ENCODE assay signal across 17 cellular contexts in genomic region chr1:117682372-117682771, GRCh38.
DNase-seq lines count a peak whose midpoint lies in the region; ATAC-seq and TF ChIP-seq lines count a peak whose summit lies in the region.
"Had no signal": no experiment of that assay in that cellular context is flagged by ENCODE, and none has a peak within 500 bp of the region (broad histone marks: within the 10 kb centered on the region; RNA-seq: fewer than 3 reads in every experiment).

No MANE protein-coding gene starts in this region.

- H3K36me3 ChIP-seq in right atrium auricular region (no peaks in the 10 kb centered on the region), gastrocnemius medialis (no peaks in the 10 kb centered on the region), aorta (ENCODE audit: control insufficient read depth in 1 of 2, insufficient read depth in 2 of 2, low read length in 1 of 2) (no peaks in the 10 kb centered on the region)

- no peaks in the 10 kb centered on the region for H3K4me1 Mint-ChIP-seq in Calu3 (ENCODE audit: low read depth, unreplicated experiment)

- ATAC-seq in Right ventricle myocardium inferior = peak; percentile 81
- ATAC-seq in gastrocnemius medialis = peak; percentile 68 to 77
- peak; percentile 89 for ATAC-seq in aorta (ENCODE audit: low FRiP score)

- no peak for DNase-seq in Right ventricle myocardium inferior (ENCODE audit: missing footprints)
- no peak for DNase-seq in cardiac septum (ENCODE audit: low spot score)
- peak; percentile 53 for DNase-seq in right atrium auricular region (ENCODE audit: low spot score)
- peak; percentile 89 to 94 for DNase-seq in gastrocnemius medialis
- DNase-seq in aorta = no peak
- DNase-seq in Calu3 = no peak
- DNase-seq in activated gamma-delta T cell (lab: John Stamatoyannopoulos, UW) = no peak
- DNase-seq in GM19240 (ENCODE audit: insufficient read length, low spot score) = no peak
- DNase-seq: CD8-positive, alpha-beta memory T cell; HFFc6; KG1; NCI-H1105; NCI-H1694 treated with DMSO at 0.1 percent for 48 hours; NCI-H345; NCI-H69; NK-92 treated with Interleukin-12 subunit alpha and Interleukin-12 subunit beta, amount 100 ng/mL, for 24 hours had no signal

- no TSS peak for BruUV-seq in Calu3 (replicated peaks; lab: Mats Ljungman, UMichigan)

- intact Hi-C loops in Right ventricle myocardium inferior (cut with DNase I) = no loop called here
- intact Hi-C loops in cardiac septum (cut with DNase I) = no loop called here
- intact Hi-C loops in gastrocnemius medialis (cut with DNase I; ENCODE audit: low total_unique reads) = loop anchor here (5.0 to 10.0 kb wide), 3 partner anchors 140 to 612 kb away; no protein-coding TSS in a partner anchor
- intact Hi-C loops in aorta (cut with DNase I) = loop anchor here (5.0 to 10.0 kb wide), 2 partner anchors 75 to 148 kb away; partner anchors contain the start of gene TENT5C (in 2 of the 2)
- intact Hi-C loops in Calu3 (cut with micrococcal nuclease; ENCODE audit: unreplicated experiment) = no loop called here

- H3K9me3 ChIP-seq in right atrium auricular region (no peaks in the 10 kb centered on the region), gastrocnemius medialis (no peaks in the 10 kb centered on the region), aorta (ENCODE audit: control insufficient read depth, low read length) (no peaks in the 10 kb centered on the region)

- H3K9me3 Mint-ChIP-seq in Calu3 (ENCODE audit: low read depth, unreplicated experiment) = no peaks in the 10 kb centered on the region
- H3K9me3 Mint-ChIP-seq: CD8-positive, alpha-beta memory T cell; HFFc6 had no signal

- TF ChIP-seq POLR2A in gastrocnemius medialis (IDR thresholded peaks at IDR 0.05) = peak; percentile 64 to 90

- H3K27ac ChIP-seq in right atrium auricular region (peak overlapping the region; percentile 82 to 90), gastrocnemius medialis (peak overlapping the region; percentile 84 to 95 (median 94)), aorta (ENCODE audit: low read depth in 1 of 2, low read length in 2 of 2) (peak overlapping the region; percentile 65 to 94)
- H3K27ac ChIP-seq: 22Rv1 had no signal

- peaks cover 0 to 70% of the 10 kb centered on the region in 2 donors for H3K4me1 ChIP-seq in right atrium auricular region
- H3K4me1 ChIP-seq in gastrocnemius medialis = peaks cover 91 to 92% of the 10 kb centered on the region in 2 donors
- peaks cover 0 to 10% of the 10 kb centered on the region in 2 donors for H3K4me1 ChIP-seq in aorta (ENCODE audit: control insufficient read depth in 1 of 2, insufficient read depth in 2 of 2, low read length in 2 of 2)

- TF ChIP-seq CTCF in right atrium auricular region (IDR thresholded peaks at IDR 0.05) (no peak), gastrocnemius medialis (IDR thresholded peaks at IDR 0.05 in 4 of 5, conservative IDR thresholded peaks at IDR 0.05 in 1 of 5) (no peak), Calu3 (IDR thresholded peaks at IDR 0.05; ENCODE audit: unreplicated experiment) (no peak)

- H3K27me3 ChIP-seq in right atrium auricular region (no peaks in the 10 kb centered on the region), gastrocnemius medialis (no peaks in the 10 kb centered on the region), aorta (ENCODE audit: control insufficient read depth in 1 of 2, insufficient read depth in 2 of 2, low read length in 1 of 2) (no peaks in the 10 kb centered on the region)

- H3K27ac Mint-ChIP-seq in Calu3 (ENCODE audit: unreplicated experiment) = no peak overlapping the region
- H3K27ac Mint-ChIP-seq: HFFc6 had no signal

- H3K4me3 ChIP-seq in right atrium auricular region (no peak overlapping the region), gastrocnemius medialis (peak overlapping the region; percentile 15 to 41 (median 38)), aorta (ENCODE audit: low read length in 2 of 2) (no peak overlapping the region)

- CTCF ChIA-PET in Calu3 (lab: Charles Lee) = no interaction called here

- in situ Hi-C loops in gastrocnemius medialis (cut with MboI; ENCODE audit: low sequenced_read_pairs in 4 of 4) = no loop called here

- 5 to 11% methylated on average over 4 of the region's 4 CpGs for WGBS in aorta, 2 donors

- H3K4me3 Mint-ChIP-seq in Calu3 (ENCODE audit: low read depth, unreplicated experiment) = no peak overlapping the region
- H3K4me3 Mint-ChIP-seq: CD8-positive, alpha-beta memory T cell; HFFc6 had no signal

- peaks cover 8% of the 10 kb centered on the region for H3K27me3 Mint-ChIP-seq in Calu3 (ENCODE audit: unreplicated experiment)

- H3K36me3 Mint-ChIP-seq in Calu3 (ENCODE audit: insufficient read depth, unreplicated experiment) = peaks cover 4% of the 10 kb centered on the region
- H3K36me3 Mint-ChIP-seq: CD8-positive, alpha-beta memory T cell had no signal

Comparison
In these comparisons a context has a peak if more than half of its experiments do, and no peak if none do; other contexts are left out.
1. DNase-seq: peak in right atrium auricular region (single experiment) and gastrocnemius medialis (2 of 2); none in Right ventricle myocardium inferior (single experiment), cardiac septum (single experiment), aorta (0 of 2), Calu3 (single experiment), activated gamma-delta T cell (single experiment) and GM19240 (single experiment).
2. H3K4me3 ChIP-seq: peak in gastrocnemius medialis (4 of 4); none in right atrium auricular region (0 of 2) and aorta (0 of 2).
3. intact Hi-C loops: an anchor here in gastrocnemius medialis (5.0 to 10.0 kb wide) and aorta (5.0 to 10.0 kb wide); none called in Right ventricle myocardium inferior, cardiac septum and Calu3.
4. Peak in every context shown above with its lines, with median percentiles within 50 percentile points of each other: ATAC-seq and H3K27ac ChIP-seq.